ENCODE assay signal across 8 cellular contexts in genomic region chr19:3075605-3076431, GRCh38. TPM values are rescaled to one million over a fixed set of nuclear protein-coding genes. Genes with fewer than 3 reads are reported as not detected.
DNase-seq lines count a peak whose midpoint lies in the region; ATAC-seq and TF ChIP-seq lines count a peak whose summit lies in the region.

No MANE protein-coding gene starts in this region.

- H4K20me1 ChIP-seq in DND-41 (ENCODE audit: insufficient read depth, low read length) (no peaks in the 10 kb centered on the region), Loucy (ENCODE audit: insufficient read depth, low read length, poor library complexity, severe bottlenecking) (no peaks in the 10 kb centered on the region)

- H3K79me2 ChIP-seq in DND-41 (ENCODE audit: insufficient read depth, low read length) (no peaks in the 10 kb centered on the region), Loucy (ENCODE audit: insufficient read depth, low read length) (no peaks in the 10 kb centered on the region)

- H2AFZ ChIP-seq in DND-41 (ENCODE audit: low read depth, low read length): peak overlapping the region; percentile 66
- H2AFZ ChIP-seq in Loucy (ENCODE audit: low read length): peak overlapping the region; percentile 67

- H3K36me3 ChIP-seq in DND-41 (ENCODE audit: insufficient read depth, low read length): no peaks in the 10 kb centered on the region
- no peaks in the 10 kb centered on the region for H3K36me3 ChIP-seq in Loucy (ENCODE audit: insufficient read depth, low read length)

- H3K9me2 ChIP-seq in Loucy (replicated peaks; ENCODE audit: low read depth, low read length): no peaks in the 10 kb centered on the region

- H3F3A ChIP-seq in Loucy (ENCODE audit: low read depth): no peaks in the 10 kb centered on the region

- H3K4me3 ChIP-seq in DND-41 (ENCODE audit: low read depth in 1 of 2, low read length in 2 of 2) (peak overlapping the region in 1 of 2 experiments; percentile 44; a peak in 2 of 4 replicates), Loucy (ENCODE audit: low read length, poor library complexity, severe bottlenecking) (peak overlapping the region; percentile 46)

- DNase-seq in DND-41 (peak; percentile 76), cerebellum (ENCODE audit: low spot score) (peak; percentile 84), lung microvascular endothelial cell (ENCODE audit: low read depth in 2 of 2) (peak; percentile 24 to 55), Ammon's horn (ENCODE audit: low spot score) (no peak)
- peak; percentile 57 for DNase-seq in activated CD4-positive, CD25-positive, alpha-beta regulatory T cell treated with anti-CD3 and anti-CD28 coated beads, Interleukin-2, amount 50 U/mL, for 16 hours (ENCODE audit: low read depth, low spot score)
- DNase-seq in stimulated activated CD8-positive, alpha-beta memory T cell treated with anti-CD3 and anti-CD28 coated beads, Interleukin-4, amount 100 ng/mL, for 24 hours (ENCODE audit: low read depth): peak; percentile 70

- H3K9me3 ChIP-seq in DND-41 (ENCODE audit: insufficient read depth, low read length, severe bottlenecking) (no peaks in the 10 kb centered on the region), Loucy (ENCODE audit: insufficient read depth, low read depth, low read length) (no peaks in the 10 kb centered on the region)

- H3K27me3 ChIP-seq in DND-41 (ENCODE audit: insufficient read depth, low read length, poor library complexity) (no peaks in the 10 kb centered on the region), Loucy (ENCODE audit: insufficient read depth, low read length, poor library complexity, severe bottlenecking) (no peaks in the 10 kb centered on the region)

- H3K9ac ChIP-seq in DND-41 (ENCODE audit: low read depth, low read length): peak overlapping the region; percentile 17
- no peak overlapping the region for H3K9ac ChIP-seq in Loucy (ENCODE audit: low read depth, low read length, poor library complexity, severe bottlenecking)

- peak; percentile 89 for ATAC-seq in DND-41 (ENCODE audit: insufficient read depth, low read depth)
- no peak for ATAC-seq in HG02852 (IDR thresholded peaks at IDR 0.05; ENCODE audit: unreplicated experiment)

- H3K4me2 ChIP-seq in DND-41 (ENCODE audit: insufficient read depth, low read length): peak overlapping the region; percentile 65
- peak overlapping the region; percentile 70 for H3K4me2 ChIP-seq in Loucy (ENCODE audit: low read depth, low read length, poor library complexity, severe bottlenecking)

- H3K4me1 ChIP-seq in DND-41 (ENCODE audit: insufficient read depth, low read length) (peaks cover 12% of the 10 kb centered on the region), Loucy (ENCODE audit: insufficient read depth, low read length, poor library complexity, severe bottlenecking) (peaks cover 3% of the 10 kb centered on the region)

- no peak overlapping the region for H3K27ac ChIP-seq in DND-41 (ENCODE audit: low read length)

- peak; percentile 97 for TF ChIP-seq CTCF in DND-41 (IDR thresholded peaks at IDR 0.05; ENCODE audit: borderline replicate concordance, extremely low read depth, low read length, poor library complexity, severe bottlenecking)
- TF ChIP-seq CTCF in Loucy (conservative IDR thresholded peaks at IDR 0.05; ENCODE audit: low read length): peak; percentile 92

RNA-seq across cellular contexts. Expression of gene TLE5, which starts 13.5 kb away (rescaled TPM):
- total RNA-seq in cerebellum (92.0 TPM), lung microvascular endothelial cell (103 and 142 TPM in 2 replicates)

RNA-seq across cellular contexts. Expression of gene GNA11, which starts 18.3 kb away (rescaled TPM):
- 37.0 TPM for total RNA-seq in cerebellum
- 41.4 and 58.7 TPM in 2 replicates for total RNA-seq in lung microvascular endothelial cell

RNA-seq across cellular contexts. Expression of gene TLE2, which starts 46.7 kb away (rescaled TPM):
- total RNA-seq in cerebellum (17.0 TPM), lung microvascular endothelial cell (7.2 and 17.5 TPM in 2 replicates)
